In genomic region chr11:10390375-10390774, GRCh38 we compare ENCODE assay signal across 14 cellular contexts.
DNase-seq lines count a peak whose midpoint lies in the region; ATAC-seq and TF ChIP-seq lines count a peak whose summit lies in the region.
"Had no signal": no experiment of that assay in that cellular context is flagged by ENCODE, and none has a peak within 500 bp of the region (broad histone marks: within the 10 kb centered on the region; RNA-seq: fewer than 3 reads in every experiment).

No MANE protein-coding gene starts in this region.

- ATAC-seq in GM19035 (IDR thresholded peaks at IDR 0.05; ENCODE audit: unreplicated experiment), result no peak

- H3K36me3 ChIP-seq in MG63, result no peaks in the 10 kb centered on the region
- H3K36me3 ChIP-seq in testis (ENCODE audit: low read depth, missing control alignments), result no peaks in the 10 kb centered on the region

- DNase-seq in EH (ENCODE audit: low read depth) (peak; percentile 72), MG63 (peak; percentile 82), fibroblast of mammary gland (ENCODE audit: low read depth) (peak; percentile 30), testis (peak; percentile 49), erythroblast (lab: John Stamatoyannopoulos, UW) (no peak), NCI-H1930 (lab: John Stamatoyannopoulos, UW) (no peak)
- DNase-seq: CD8-positive, alpha-beta memory T cell; DMS 273 treated with DMSO at 0.1 percent for 48 hours; HCEC 1CT; NCI-H1048; NCI-H1694 treated with DMSO at 0.1 percent for 48 hours; NCI-H2171 treated with DMSO at 0.1 percent for 48 hours; SIG-M5 had no signal

- H3K27me3 ChIP-seq in MG63, result no peaks in the 10 kb centered on the region
- H3K27me3 ChIP-seq in testis, result no peaks in the 10 kb centered on the region

- intact Hi-C loops in testis (cut with DNase I; ENCODE audit: low total_unique reads), result no loop called here

- no peak for TF ChIP-seq CTCF in fibroblast of mammary gland (conservative IDR thresholded peaks at IDR 0.05; ENCODE audit: control insufficient read depth, insufficient read depth, low read depth, low read length)
- no peak for TF ChIP-seq CTCF in testis (IDR thresholded peaks at IDR 0.05)

- H3K4me3 ChIP-seq in MG63 (no peak overlapping the region), fibroblast of mammary gland (ENCODE audit: control insufficient read depth, low read depth, low read length) (no peak overlapping the region), testis (no peak overlapping the region)

- H3K9me3 ChIP-seq in MG63, result 0 out of 2 replicates have a peak, but pooled peaks cover 2% of the 10 kb centered on the region
- H3K9me3 ChIP-seq in testis, result no peaks in the 10 kb centered on the region

- no peak overlapping the region for H3K27ac ChIP-seq in testis

- TF ChIP-seq POLR2A in testis (IDR thresholded peaks at IDR 0.05) (no peak), erythroblast (IDR thresholded peaks at IDR 0.05; ENCODE audit: low read length) (no peak)

- peaks cover 29% of the 10 kb centered on the region for H3K4me1 ChIP-seq in testis

Comparison
In these comparisons a context has a peak if more than half of its experiments do, and no peak if none do; other contexts are left out.
1. DNase-seq: peak in EH (single experiment), MG63 (single experiment), fibroblast of mammary gland (single experiment) and testis (single experiment); none in erythroblast (0 of 2) and NCI-H1930 (0 of 2).